Comparison of ENCODE assay signal across 11 cellular contexts in genomic region chr6:11744753-11745152, GRCh38. TPM values are rescaled to one million over a fixed set of nuclear protein-coding genes. Genes with fewer than 3 reads are reported as not detected.
DNase-seq lines count a peak whose midpoint lies in the region; ATAC-seq and TF ChIP-seq lines count a peak whose summit lies in the region.
"Had no signal": no experiment of that assay in that cellular context is flagged by ENCODE, and none has a peak within 500 bp of the region (broad histone marks: within the 10 kb centered on the region; RNA-seq: fewer than 3 reads in every experiment).

No MANE protein-coding gene starts in this region.

- no peaks in the 10 kb centered on the region for H3K9me3 Mint-ChIP-seq in stimulated activated effector memory CD8-positive, alpha-beta T cell treated with anti-CD3 and anti-CD28 coated beads, Interleukin-12 subunit alpha, Interleukin-12 subunit beta, amount 100 ng/mL, for 72 hours

- no peak overlapping the region for H3K27ac Mint-ChIP-seq in stimulated activated effector memory CD8-positive, alpha-beta T cell treated with anti-CD3 and anti-CD28 coated beads, Interleukin-12 subunit alpha, Interleukin-12 subunit beta, amount 100 ng/mL, for 72 hours
- H3K27ac Mint-ChIP-seq: T-helper 1 cell treated with Interleukin-12 subunit alpha and Interleukin-12 subunit beta and Interleukin-4 antibody, amounts not matched to agents 30 μg/mL and 1 μg/mL, for 36 hours had no signal

- CTCF ChIA-PET in OCI-LY7 (lab: Charles Lee; ENCODE audit: unreplicated experiment) = no interaction called here

- ATAC-seq in left colon (no peak), HG03571 (IDR thresholded peaks at IDR 0.05; ENCODE audit: unreplicated experiment) (no peak), GM18520 (IDR thresholded peaks at IDR 0.05; ENCODE audit: unreplicated experiment) (no peak)
- no peak for ATAC-seq in stimulated activated effector memory CD8-positive, alpha-beta T cell treated with anti-CD3 and anti-CD28 coated beads, Interleukin-12 subunit alpha, Interleukin-12 subunit beta, amount 100 ng/mL, for 72 hours
- ATAC-seq: naive thymus-derived CD4-positive, alpha-beta T cell had no signal

- no peaks in the 10 kb centered on the region for H3K9me2 ChIP-seq in OCI-LY7 (ENCODE audit: insufficient read depth, low read length)

- H3K27ac ChIP-seq in stomach (peak overlapping the region in 4 of 5 donors; percentile 31 to 48 (median 38)), OCI-LY7 (ENCODE audit: low read depth, low read length, poor library complexity, severe bottlenecking) (no peak overlapping the region)

- no peaks in the 10 kb centered on the region for H3K4me1 Mint-ChIP-seq in stimulated activated effector memory CD8-positive, alpha-beta T cell treated with anti-CD3 and anti-CD28 coated beads, Interleukin-12 subunit alpha, Interleukin-12 subunit beta, amount 100 ng/mL, for 72 hours

- H3K4me3 Mint-ChIP-seq in stimulated activated effector memory CD8-positive, alpha-beta T cell treated with anti-CD3 and anti-CD28 coated beads, Interleukin-12 subunit alpha, Interleukin-12 subunit beta, amount 100 ng/mL, for 72 hours = no peak overlapping the region
- H3K4me3 Mint-ChIP-seq: naive thymus-derived CD4-positive, alpha-beta T cell; T-helper 1 cell treated with Interleukin-12 subunit alpha and Interleukin-12 subunit beta and Interleukin-4 antibody, amounts not matched to agents 30 μg/mL and 1 μg/mL, for 36 hours had no signal

- BruUV-seq in OCI-LY7 (replicated peaks; lab: Mats Ljungman, UMichigan) = no TSS peak

- no peaks in the 10 kb centered on the region for H3K9me3 ChIP-seq in stomach
- no peaks in the 10 kb centered on the region for H3K9me3 ChIP-seq in OCI-LY7 (ENCODE audit: low read length)

- no peak overlapping the region for H2AFZ ChIP-seq in OCI-LY7 (ENCODE audit: low read length)

- H3K36me3 ChIP-seq in stomach (no peaks in the 10 kb centered on the region), OCI-LY7 (ENCODE audit: insufficient read depth, low read length) (no peaks in the 10 kb centered on the region)

- H3K27me3 ChIP-seq in stomach = no peaks in the 10 kb centered on the region

- peaks cover 0 to 15% (median 7%) of the 10 kb centered on the region in 4 donors for H3K4me1 ChIP-seq in stomach
- no peaks in the 10 kb centered on the region for H3K4me1 ChIP-seq in OCI-LY7 (ENCODE audit: insufficient read depth, low read length, poor library complexity, severe bottlenecking)

- no peak for TF ChIP-seq EP300 in stomach (IDR thresholded peaks at IDR 0.05)

- TF ChIP-seq POLR2A in stomach (IDR thresholded peaks at IDR 0.05) = no peak

- H3K4me3 ChIP-seq in choroid plexus epithelial cell (ENCODE audit: low read depth, low read length) = no peak overlapping the region
- no peak overlapping the region for H3K4me3 ChIP-seq in stomach
- H3K4me3 ChIP-seq in OCI-LY7 (ENCODE audit: low read depth, low read length, poor library complexity, severe bottlenecking) = no peak overlapping the region

- no peaks in the 10 kb centered on the region for H3K36me3 Mint-ChIP-seq in stimulated activated effector memory CD8-positive, alpha-beta T cell treated with anti-CD3 and anti-CD28 coated beads, Interleukin-12 subunit alpha, Interleukin-12 subunit beta, amount 100 ng/mL, for 72 hours

- H3K79me2 ChIP-seq in OCI-LY7 (ENCODE audit: insufficient read depth, low read depth, low read length) = no peaks in the 10 kb centered on the region

- WGBS in stomach, 5 donors = 37 to 62% (median 53%) methylated on average over 3 of the region's 3 CpGs

- DNase-seq in GM04504 (ENCODE audit: low read depth) (peak; percentile 65), choroid plexus epithelial cell (ENCODE audit: low read depth) (peak; percentile 96), left colon (peak; percentile 51 to 58), stomach (peak; percentile 43), OCI-LY7 (ENCODE audit: low spot score) (no peak)
- DNase-seq in stimulated activated effector memory CD8-positive, alpha-beta T cell treated with anti-CD3 and anti-CD28 coated beads, Interleukin-12 subunit alpha, Interleukin-12 subunit beta, amount 100 ng/mL, for 72 hours (ENCODE audit: low spot score in 2 of 2) = no peak
- DNase-seq: naive thymus-derived CD4-positive, alpha-beta T cell; NCI-H69 had no signal

- H3K4me2 ChIP-seq in OCI-LY7 (ENCODE audit: low read length) = no peak overlapping the region

- POLR2A ChIA-PET in OCI-LY7 (lab: Charles Lee) = no interaction called here

- intact Hi-C loops in left colon (cut with DNase I, micrococcal nuclease) = no loop called here
- intact Hi-C loops in stomach (cut with DNase I; ENCODE audit: low total_unique reads) = no loop called here
- intact Hi-C loops in OCI-LY7 (cut with micrococcal nuclease; ENCODE audit: unreplicated experiment) = no loop called here

- H4K20me1 ChIP-seq in OCI-LY7 (ENCODE audit: insufficient read depth, low read length) = no peaks in the 10 kb centered on the region

- TF ChIP-seq CTCF in choroid plexus epithelial cell (conservative IDR thresholded peaks at IDR 0.05; ENCODE audit: low read depth, low read length) = no peak
- TF ChIP-seq CTCF in stomach (IDR thresholded peaks at IDR 0.05) = no peak
- TF ChIP-seq CTCF in OCI-LY7 (conservative IDR thresholded peaks at IDR 0.05; ENCODE audit: low read length) = no peak

RNA-seq across cellular contexts. Expression of gene ADTRP, which starts 33.9 kb away (rescaled TPM):
- total RNA-seq in left colon (100 to 1,000 TPM; 106 to 124 TPM), stomach (10 to 100 TPM; 18.7 to 63.6 (median 31.9) TPM), OCI-LY7 (2022) (not detected in 2 replicates)
- polyA plus RNA-seq in stomach = 10 to 100 TPM in 2 of 3 donors, 1 to 10 TPM in 1; 3.9 to 14.8 (median 10.0) TPM
- total RNA-seq in OCI-LY7 (2014; rRNA removed; shearing (Covaris generic)) = not detected in 2 replicates

Comparison
In these comparisons a context has a peak if more than half of its experiments do, and no peak if none do; other contexts are left out.
1. DNase-seq: peak in GM04504 (single experiment), choroid plexus epithelial cell (single experiment), left colon (2 of 2) and stomach (single experiment); none in stimulated activated effector memory CD8-positive, alpha-beta T cell treated with anti-CD3 and anti-CD28 coated beads, Interleukin-12 subunit alpha, Interleukin-12 subunit beta, amount 100 ng/mL, for 72 hours (0 of 2) and OCI-LY7 (single experiment).
2. RNA of gene ADTRP, which starts 33.9 kb away (total RNA-seq): 106 to 124 TPM in left colon and 18.7 to 63.6 TPM in stomach; not detected in OCI-LY7; every median in the first group is over 10 times any median in the second.